Comparison of ENCODE assay signal across 10 cellular contexts in genomic region chr13:19713186-19713965, GRCh38.
A peak's percentile ranks its signal among the peaks of the same experiment; 100 is the strongest.
DNase-seq lines count a peak whose midpoint lies in the region; ATAC-seq and TF ChIP-seq lines count a peak whose summit lies in the region.
"Had no signal": no experiment of that assay in that cellular context is flagged by ENCODE, and none has a peak within 500 bp of the region (broad histone marks: within the 10 kb centered on the region; RNA-seq: fewer than 3 reads in every experiment).

No MANE protein-coding gene starts in this region.

- peaks cover 28% of the 10 kb centered on the region for H3K36me3 Mint-ChIP-seq in activated CD4-positive, alpha-beta T cell treated with anti-CD3 and anti-CD28 coated beads for 36 hours (ENCODE audit: low read depth)

- no peak overlapping the region for H3K4me3 ChIP-seq in brain microvascular endothelial cell (ENCODE audit: low read depth, low read length)
- H3K4me3 ChIP-seq: upper lobe of right lung had no signal

- H3K4me1 Mint-ChIP-seq in activated CD4-positive, alpha-beta T cell treated with anti-CD3 and anti-CD28 coated beads for 36 hours: peaks cover 23% of the 10 kb centered on the region

- no peaks in the 10 kb centered on the region for H3K9me3 Mint-ChIP-seq in activated CD4-positive, alpha-beta T cell treated with anti-CD3 and anti-CD28 coated beads for 36 hours (ENCODE audit: low read depth)

- POLR2A ChIA-PET in activated CD4-positive, alpha-beta T cell treated with anti-CD3 and anti-CD28 coated beads for 36 hours (lab: Charles Lee): no interaction called here

- CTCF ChIA-PET in activated CD4-positive, alpha-beta T cell treated with anti-CD3 and anti-CD28 coated beads for 36 hours (lab: Charles Lee): no interaction called here

- TF ChIP-seq CTCF in brain microvascular endothelial cell (IDR thresholded peaks at IDR 0.05; ENCODE audit: low read depth, low read length, missing control alignments): no peak

- H3K27me3 Mint-ChIP-seq in activated CD4-positive, alpha-beta T cell treated with anti-CD3 and anti-CD28 coated beads for 36 hours: no peaks in the 10 kb centered on the region

- H3K4me3 Mint-ChIP-seq in activated CD4-positive, alpha-beta T cell treated with anti-CD3 and anti-CD28 coated beads for 36 hours: no peak overlapping the region

- intact Hi-C loops in activated CD4-positive, alpha-beta T cell treated with anti-CD3 and anti-CD28 coated beads for 36 hours (cut with DNase I, micrococcal nuclease): no loop called here
- intact Hi-C loops in posterior cingulate gyrus (cut with DNase I): no loop called here

- peak overlapping the region; percentile 63 for H3K27ac ChIP-seq in brain microvascular endothelial cell
- H3K27ac ChIP-seq: upper lobe of right lung had no signal

- in situ Hi-C loops in brain microvascular endothelial cell (cut with HindIII; ENCODE audit: low pct_ligation_motif_present, low sequenced_read_pairs): no loop called here

- DNase-seq in activated CD4-positive, alpha-beta T cell treated with anti-CD3 and anti-CD28 coated beads for 36 hours: peak; percentile 22
- no peak for DNase-seq in activated CD4-positive, alpha-beta T cell treated with anti-CD3 and anti-CD28 coated beads, Interleukin-2, amount 50 U/mL, for 48 hours
- peak; percentile 82 for DNase-seq in MV-4-11 (lab: John Stamatoyannopoulos, UW)
- DNase-seq in brain microvascular endothelial cell: peak; percentile 88
- DNase-seq in non-pigmented ciliary epithelial cell (ENCODE audit: low read depth): peak; percentile 77
- no peak for DNase-seq in posterior cingulate gyrus
- no peak for DNase-seq in NCI-H2107 treated with DMSO at 0.1 percent for 48 hours (lab: John Stamatoyannopoulos, UW; ENCODE audit: unreplicated experiment)
- DNase-seq: nucleus accumbens, upper lobe of right lung had no signal

- peak overlapping the region; percentile 51 for H3K27ac Mint-ChIP-seq in activated CD4-positive, alpha-beta T cell treated with anti-CD3 and anti-CD28 coated beads for 36 hours

- no peaks in the 10 kb centered on the region for H3K27me3 ChIP-seq in brain microvascular endothelial cell (replicated peaks)
- H3K27me3 ChIP-seq: upper lobe of right lung had no signal

- H3K36me3 ChIP-seq in brain microvascular endothelial cell (replicated peaks): peaks cover 3% of the 10 kb centered on the region
- H3K36me3 ChIP-seq: upper lobe of right lung had no signal

- ATAC-seq in activated CD4-positive, alpha-beta T cell treated with anti-CD3 and anti-CD28 coated beads for 36 hours: peak; percentile 97
- no peak for ATAC-seq in GM21360 (IDR thresholded peaks at IDR 0.05; ENCODE audit: unreplicated experiment)
- ATAC-seq: upper lobe of right lung had no signal

Comparison
In these comparisons a context has a peak if more than half of its experiments do, and no peak if none do; other contexts are left out.
1. DNase-seq: peak in activated CD4-positive, alpha-beta T cell treated with anti-CD3 and anti-CD28 coated beads for 36 hours (single experiment), MV-4-11 (single experiment), brain microvascular endothelial cell (single experiment) and non-pigmented ciliary epithelial cell (single experiment); none in activated CD4-positive, alpha-beta T cell treated with anti-CD3 and anti-CD28 coated beads, Interleukin-2, amount 50 U/mL, for 48 hours (0 of 2), posterior cingulate gyrus (0 of 10) and NCI-H2107 treated with DMSO at 0.1 percent for 48 hours (single experiment).